In the genomic region with DNA sequence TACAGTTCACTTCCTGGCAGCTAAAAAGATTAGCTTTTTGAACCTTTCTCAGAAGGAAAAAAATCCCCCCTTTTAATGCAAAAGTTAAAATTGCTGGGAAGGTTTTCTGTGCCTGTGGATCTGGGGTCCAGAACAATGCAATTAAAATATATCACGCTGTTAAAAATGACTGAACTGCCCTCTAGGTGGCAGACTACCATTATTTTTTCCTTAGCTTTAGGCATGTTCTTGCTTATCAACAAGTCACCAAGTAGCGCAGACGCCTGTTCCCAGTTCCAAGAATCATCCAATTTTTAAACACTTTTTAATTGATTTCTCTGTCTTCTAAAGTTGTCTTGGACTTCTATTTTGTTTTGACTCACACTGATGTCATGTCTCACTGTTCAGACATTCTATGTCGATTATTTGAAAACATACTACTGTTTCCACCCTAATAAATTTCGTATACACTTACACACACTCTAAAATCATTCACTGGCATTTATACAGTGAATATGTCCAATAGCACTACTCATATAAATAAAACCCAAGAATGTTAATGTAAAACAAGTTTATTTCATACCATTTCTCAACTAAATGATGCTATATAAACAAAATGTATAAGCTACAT, we compare ENCODE assay signal across 9 cellular contexts.
DNase-seq lines count a peak whose midpoint lies in the region; ATAC-seq and TF ChIP-seq lines count a peak whose summit lies in the region.
"Had no signal": no experiment of that assay in that cellular context is flagged by ENCODE, and none has a peak within 500 bp of the region (broad histone marks: within the 10 kb centered on the region; RNA-seq: fewer than 3 reads in every experiment).

No MANE protein-coding gene starts in this region.

- no peaks in the 10 kb centered on the region for H3K36me3 ChIP-seq in BJ (ENCODE audit: control insufficient read depth, insufficient read depth, low read length)

- H3K4me3 ChIP-seq in BJ (ENCODE audit: low read depth, low read length) (no peak overlapping the region), astrocyte of the cerebellum (ENCODE audit: low read depth, low read length) (no peak overlapping the region)

- no peaks in the 10 kb centered on the region for H3K27me3 ChIP-seq in BJ (ENCODE audit: control insufficient read depth, insufficient read depth, low read length)

- CTCF ChIA-PET in BJ (lab: Yijun Ruan, JAX), result interaction anchor here (1.1 to 2.0 kb wide), 2 partner anchors 12 to 277 kb away, joined by 4 read pairs; no protein-coding TSS in a partner anchor

- DNase-seq in BJ (ENCODE audit: low read depth) (peak; percentile 12), NCI-H146 (lab: John Stamatoyannopoulos, UW) (peak; percentile 12), astrocyte of the cerebellum (ENCODE audit: low read depth) (peak; percentile 71), kidney glomerular epithelial cell (lab: John Stamatoyannopoulos, UW) (peak; percentile 54), ecto neural progenitor cell (ENCODE audit: low spot score) (no peak), mesenteric fat pad (ENCODE audit: low spot score) (no peak)
- DNase-seq: naive B cell had no signal

- peak; percentile 45; the same call in 1 of the 2 replicates for TF ChIP-seq CTCF in BJ (IDR thresholded peaks at IDR 0.05; ENCODE audit: insufficient read depth, low read depth, low read length)
- peak; percentile 57 for TF ChIP-seq CTCF in astrocyte of the cerebellum (IDR thresholded peaks at IDR 0.05; ENCODE audit: low read depth, low read length, missing control alignments)

- in situ Hi-C loops in astrocyte of the cerebellum (cut with HindIII; ENCODE audit: low sequenced_read_pairs), result no loop called here

- ATAC-seq in GM18519 (IDR thresholded peaks at IDR 0.05; ENCODE audit: low FRiP score, unreplicated experiment) (peak; percentile 77), HG02970 (IDR thresholded peaks at IDR 0.05; ENCODE audit: low FRiP score, unreplicated experiment) (peak; percentile 83)

- POLR2A ChIA-PET in BJ (lab: Charles Lee), result no interaction called here

Comparison
In these comparisons a context has a peak if more than half of its experiments do, and no peak if none do; other contexts are left out.
1. DNase-seq: peak in BJ (single experiment), NCI-H146 (single experiment), astrocyte of the cerebellum (single experiment) and kidney glomerular epithelial cell (single experiment); none in ecto neural progenitor cell (single experiment) and mesenteric fat pad (single experiment).